22 cellular contexts compared by ENCODE assay signal in genomic region chr2:200131307-200131706, GRCh38.
"Had no signal": no experiment of that assay in that cellular context is flagged by ENCODE, and none has a peak within 500 bp of the region (broad histone marks: within the 10 kb centered on the region; RNA-seq: fewer than 3 reads in every experiment).

No MANE protein-coding gene starts in this region.

- H3K9me3 Mint-ChIP-seq: activated naive CD4-positive, alpha-beta T cell treated with anti-CD3 and anti-CD28 coated beads, Interleukin-2, amount 50 U/mL, for 72 hours; activated naive CD8-positive, alpha-beta T cell treated with anti-CD3 and anti-CD28 coated beads, Interleukin-2, amount 50 U/mL, for 24 hours; activated T-cell treated with anti-CD3 and anti-CD28 coated beads, Interleukin-2, amount 50 U/mL, for 4 hours; central memory CD8-positive, alpha-beta T cell; T-helper 1 cell treated with Interleukin-12 subunit alpha and Interleukin-12 subunit beta and Interleukin-4 antibody, amounts not matched to agents 30 μg/mL and 1 μg/mL, for 36 hours had no signal

- H3K4me1 Mint-ChIP-seq: central memory CD8-positive, alpha-beta T cell had no signal

- H3K36me3 Mint-ChIP-seq: activated naive CD4-positive, alpha-beta T cell treated with anti-CD3 and anti-CD28 coated beads, Interleukin-2, amount 50 U/mL, for 72 hours had no signal

- H3K27ac Mint-ChIP-seq: activated CD8-positive, alpha-beta T cell treated with anti-CD3 and anti-CD28 coated beads, Interleukin-2, amount 10 ng/mL, durations not matched to agents 7 days and 5 days; activated naive CD4-positive, alpha-beta T cell treated with anti-CD3 and anti-CD28 coated beads, Interleukin-2, amount 50 U/mL, for 72 hours; activated naive CD8-positive, alpha-beta T cell treated with anti-CD3 and anti-CD28 coated beads, Interleukin-2, amount 50 U/mL, for 24 hours; T-helper 1 cell treated with Interleukin-12 subunit alpha and Interleukin-12 subunit beta and Interleukin-4 antibody, amounts not matched to agents 30 μg/mL and 1 μg/mL, for 36 hours had no signal

- DNase-seq: activated CD4-positive, alpha-beta T cell treated with anti-CD3 and anti-CD28 coated beads for 48 hours; activated CD4-positive, alpha-beta T cell treated with anti-CD3 and anti-CD28 coated beads, Interleukin-2, amount 50 U/mL, for 4 hours; activated CD8-positive, alpha-beta T cell treated with anti-CD3 and anti-CD28 coated beads, Interleukin-2, amount 10 ng/mL, durations not matched to agents 7 days and 5 days; activated effector memory CD4-positive, alpha-beta T cell treated with anti-CD3 and anti-CD28 coated beads, Interleukin-2, amount 50 U/mL, for 16 hours; activated naive CD4-positive, alpha-beta T cell treated with Interleukin-2 at 50 U/mL for 16 hours; activated naive CD8-positive, alpha-beta T cell treated with anti-CD3 and anti-CD28 coated beads, Interleukin-2, amount 50 U/mL, for 24 hours; activated T-cell treated with anti-CD3 and anti-CD28 coated beads, Interleukin-2, amount 50 U/mL, for 4 hours; anterior cingulate cortex; MM.1S; NCI-H1105; NCI-H1436; NCI-H1694 treated with DMSO at 0.1 percent for 48 hours; NCI-H2029 treated with DMSO at 0.1 percent for 48 hours; NCI-H510A treated with DMSO at 0.1 percent for 48 hours; NK-92 treated with Interleukin-12 subunit alpha and Interleukin-12 subunit beta, amount 100 ng/mL, for 24 hours; OCI-M1; SHP77 treated with DMSO at 0.1 percent for 48 hours had no signal

- ATAC-seq: activated CD4-positive, CD25-positive, alpha-beta regulatory T cell treated with anti-CD3 and anti-CD28 coated beads, Interleukin-2, amount 50 U/mL, for 24 hours; activated CD8-positive, alpha-beta T cell treated with anti-CD3 and anti-CD28 coated beads, Interleukin-2, amount 10 ng/mL, durations not matched to agents 7 days and 5 days; activated naive CD4-positive, alpha-beta T cell treated with anti-CD3 and anti-CD28 coated beads, Interleukin-2, amount 50 U/mL, for 72 hours; activated naive CD8-positive, alpha-beta T cell treated with anti-CD3 and anti-CD28 coated beads, Interleukin-2, amount 50 U/mL, for 24 hours; activated T-cell treated with anti-CD3 and anti-CD28 coated beads, Interleukin-2, amount 50 U/mL, for 4 hours had no signal

- H3K4me3 Mint-ChIP-seq: activated CD8-positive, alpha-beta T cell treated with anti-CD3 and anti-CD28 coated beads, Interleukin-2, amount 10 ng/mL, durations not matched to agents 7 days and 5 days; activated naive CD8-positive, alpha-beta T cell treated with anti-CD3 and anti-CD28 coated beads, Interleukin-2, amount 50 U/mL, for 24 hours; activated T-cell treated with anti-CD3 and anti-CD28 coated beads, Interleukin-2, amount 50 U/mL, for 4 hours; central memory CD8-positive, alpha-beta T cell; T-helper 1 cell treated with Interleukin-12 subunit alpha and Interleukin-12 subunit beta and Interleukin-4 antibody, amounts not matched to agents 30 μg/mL and 1 μg/mL, for 36 hours had no signal

- FAIRE-seq: RCC 7860 had no signal
